Comparison of ENCODE assay signal across 16 cellular contexts in the genomic region with DNA sequence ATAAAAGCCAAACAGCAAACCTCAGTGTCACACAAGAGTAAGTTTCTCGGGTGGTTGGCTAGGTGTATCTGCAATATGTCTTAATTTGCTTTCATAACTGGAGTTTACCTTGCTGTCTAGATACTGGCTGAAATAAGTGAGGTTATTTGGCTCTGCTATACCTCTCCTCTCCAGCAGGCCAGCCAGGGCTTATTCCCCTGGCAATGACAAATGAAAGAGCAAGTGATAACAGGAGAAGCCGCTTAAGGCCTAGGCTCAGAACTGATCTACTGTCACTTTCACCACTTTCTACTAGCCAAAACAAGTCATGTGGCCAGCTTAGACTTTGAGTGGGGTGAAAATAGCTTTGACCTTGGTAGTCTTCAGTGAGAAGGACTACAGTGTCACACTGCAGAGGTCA. TPM values are rescaled to one million over a fixed set of nuclear protein-coding genes. Genes with fewer than 3 reads are reported as not detected.
DNase-seq lines count a peak whose midpoint lies in the region; ATAC-seq lines count a peak whose summit lies in the region.
"Had no signal": no experiment of that assay in that cellular context is flagged by ENCODE, and none has a peak within 500 bp of the region (broad histone marks: within the 10 kb centered on the region; RNA-seq: fewer than 3 reads in every experiment).

No MANE protein-coding gene starts in this region.

- H2BK120ac ChIP-seq in mesendoderm (ENCODE audit: low read depth, low read length) = no peak overlapping the region

- H3K4ac ChIP-seq in mesendoderm (ENCODE audit: low read depth, low read length) = no peak overlapping the region

- no peak overlapping the region for H2BK15ac ChIP-seq in mesendoderm (replicated peaks; ENCODE audit: low read depth)

- H3K79me2 ChIP-seq in mesendoderm (ENCODE audit: control insufficient read depth, insufficient read depth, low read length) = no peaks in the 10 kb centered on the region

- intact Hi-C loops in Right ventricle myocardium inferior (cut with DNase I) = no loop called here
- intact Hi-C loops in left cardiac atrium (cut with DNase I) = no loop called here

- no peak overlapping the region for H3K23ac ChIP-seq in mesendoderm (ENCODE audit: low read length)

- no peaks in the 10 kb centered on the region for H3K4me1 ChIP-seq in mesendoderm (ENCODE audit: control insufficient read depth, low read depth, low read length)
- H3K4me1 ChIP-seq: pancreas, SJSA1, testis had no signal

- no peak overlapping the region for H3K27ac ChIP-seq in mesendoderm (ENCODE audit: low read depth, low read length)
- H3K27ac ChIP-seq: pancreas, SJSA1, testis had no signal

- no peak overlapping the region for H4K8ac ChIP-seq in mesendoderm (ENCODE audit: low read depth, low read length)

- no peak overlapping the region for H3K4me3 ChIP-seq in mesendoderm (ENCODE audit: low read length)
- H3K4me3 ChIP-seq: pancreas, SJSA1, testis had no signal

- no peaks in the 10 kb centered on the region for H3K79me1 ChIP-seq in mesendoderm (ENCODE audit: low read length)

- WGBS in mesendoderm (ENCODE audit: extremely low coverage, insufficient coverage, low lambda C conversion rate) = no CpG with 5 or more reads among the region's 2 CpGs

- no peak overlapping the region for H4K5ac ChIP-seq in mesendoderm (ENCODE audit: low read length)

- no peak overlapping the region for H3K9ac ChIP-seq in mesendoderm (ENCODE audit: low read length)

- H3K56ac ChIP-seq in mesendoderm (ENCODE audit: low read length) = no peak overlapping the region

- DNase-seq in Right ventricle myocardium inferior (ENCODE audit: missing footprints) = no peak
- DNase-seq in left cardiac atrium = no peak
- peak; percentile 8 for DNase-seq in SK-MEL-5 (ENCODE audit: low read depth, low spot score)
- peak; percentile 59 for DNase-seq in mesendoderm
- DNase-seq: activated naive CD4-positive, alpha-beta T cell treated with Interleukin-2 at 50 U/mL for 16 hours; effector memory CD8-positive, alpha-beta T cell; pancreas; testis had no signal

- ATAC-seq in Right ventricle myocardium inferior = peak; percentile 57
- no peak for ATAC-seq in left cardiac atrium
- ATAC-seq in HG02938 (IDR thresholded peaks at IDR 0.05; ENCODE audit: unreplicated experiment) = peak; percentile 74
- no peak for ATAC-seq in HG02870 (IDR thresholded peaks at IDR 0.05; ENCODE audit: unreplicated experiment)
- no peak for ATAC-seq in HG02571 (IDR thresholded peaks at IDR 0.05; ENCODE audit: unreplicated experiment)
- ATAC-seq in GM19397 (IDR thresholded peaks at IDR 0.05; ENCODE audit: unreplicated experiment) = no peak
- ATAC-seq: effector memory CD8-positive, alpha-beta T cell; pancreas had no signal

- H3K4me2 ChIP-seq in mesendoderm (ENCODE audit: low read length) = no peak overlapping the region

- no peak overlapping the region for H3K18ac ChIP-seq in mesendoderm (ENCODE audit: low read length)

- no peak overlapping the region for H2BK5ac ChIP-seq in mesendoderm (ENCODE audit: low read length)

- H3K36me3 ChIP-seq in mesendoderm (ENCODE audit: control insufficient read depth, insufficient read depth, low read length) = no peaks in the 10 kb centered on the region
- H3K36me3 ChIP-seq: pancreas, SJSA1 had no signal

- no peaks in the 10 kb centered on the region for H3K27me3 ChIP-seq in mesendoderm (ENCODE audit: insufficient read depth, low read length, poor library complexity)
- H3K27me3 ChIP-seq: pancreas, SJSA1, testis had no signal

- H2AK5ac ChIP-seq in mesendoderm (ENCODE audit: low read length) = no peak overlapping the region

- in situ Hi-C loops in SK-MEL-5 (cut with HindIII; ENCODE audit: low pct_unique_long_range_greater_than_20kb, low sequenced_read_pairs) = no loop called here

RNA-seq across cellular contexts. Expression of a gene that starts 4.8 kb away (rescaled TPM):
- not detected for total RNA-seq in Right ventricle myocardium inferior
- total RNA-seq in left cardiac atrium = not detected
- not detected in 2 replicates for total RNA-seq in SK-MEL-5 (2014; rRNA removed; shearing (Covaris generic))
- not detected in 2 replicates for polyA plus RNA-seq in SK-MEL-5 (2015; cell fraction: cytosol; rRNA removed)
- polyA plus RNA-seq in SK-MEL-5 (2015; cell fraction: nucleus; rRNA removed) = not detected in 2 replicates
- polyA plus RNA-seq in mesendoderm (2013, experiment 1 of 2) = 0.01 TPM
- polyA plus RNA-seq in mesendoderm (2013, experiment 2 of 2) = not detected
- total RNA-seq: HT1080, MCF 10A, mucosa of gallbladder, pancreas, SJSA1 had no signal
- polyA plus RNA-seq: pancreas had no signal

RNA-seq across cellular contexts. Expression of a gene that starts 42.3 kb away (rescaled TPM):
- 0.43 TPM for total RNA-seq in Right ventricle myocardium inferior
- total RNA-seq in left cardiac atrium = under 1 TPM in 1 of 2 donors, not detected in 1; 0.62 TPM
- total RNA-seq in SK-MEL-5 (2014; rRNA removed; shearing (Covaris generic)) = 23.3 and 27.6 TPM in 2 replicates
- polyA plus RNA-seq in SK-MEL-5 (2015; cell fraction: cytosol; rRNA removed) = 12.5 and 17.1 TPM in 2 replicates
- polyA plus RNA-seq in SK-MEL-5 (2015; cell fraction: nucleus; rRNA removed) = 27.2 and 31.7 TPM in 2 replicates
- 28.3 TPM for polyA plus RNA-seq in mesendoderm (2013, experiment 1 of 2)
- 29.9 TPM for polyA plus RNA-seq in mesendoderm (2013, experiment 2 of 2)

Comparison
In these comparisons a context has a peak if more than half of its experiments do, and no peak if none do; other contexts are left out.
1. ATAC-seq: peak in Right ventricle myocardium inferior (single experiment) and HG02938 (single experiment); none in left cardiac atrium (0 of 2), HG02870 (single experiment), HG02571 (single experiment) and GM19397 (single experiment).
2. DNase-seq: peak in SK-MEL-5 (single experiment) and mesendoderm (single experiment); none in Right ventricle myocardium inferior (single experiment) and left cardiac atrium (single experiment).
3. RNA of a gene that starts 42.3 kb away (total RNA-seq): 23.3 to 27.6 TPM in SK-MEL-5; 0.62 TPM in left cardiac atrium and 0.43 TPM in Right ventricle myocardium inferior (single experiment); every median in the first group is over 10 times any median in the second.